Comparison of ENCODE assay signal across 8 cellular contexts in the genomic region with DNA sequence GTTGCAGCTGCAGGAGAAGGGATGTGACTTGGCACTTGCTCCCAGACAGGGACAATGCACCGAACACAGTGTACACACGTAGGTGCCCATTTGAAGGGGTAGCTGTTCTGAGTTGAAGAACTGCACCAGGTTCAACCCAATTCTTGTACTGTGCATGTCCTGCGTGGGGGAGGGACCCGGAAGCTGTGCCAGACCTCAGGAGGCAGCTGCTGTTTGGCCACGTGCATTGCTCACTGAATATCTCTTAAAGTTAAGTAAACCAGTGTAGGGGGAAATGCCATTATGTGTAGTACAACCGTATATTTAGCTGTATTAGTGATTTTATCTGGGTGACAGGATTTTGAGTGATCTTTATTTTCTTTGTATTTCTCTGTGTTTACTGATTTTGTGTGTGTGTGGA. TPM values are rescaled to one million over a fixed set of nuclear protein-coding genes. Genes with fewer than 3 reads are reported as not detected.
DNase-seq lines count a peak whose midpoint lies in the region; ATAC-seq and TF ChIP-seq lines count a peak whose summit lies in the region.

No MANE protein-coding gene starts in this region.

- peaks cover 8% of the 10 kb centered on the region for H3K27me3 ChIP-seq in hepatocyte

- H3K36me3 ChIP-seq in hepatocyte (replicated peaks; ENCODE audit: insufficient read depth, low read depth), result no peaks in the 10 kb centered on the region

- H3K79me2 ChIP-seq in hepatocyte, result no peaks in the 10 kb centered on the region

- H3K27me3 Mint-ChIP-seq in activated T-cell treated with anti-CD3 and anti-CD28 coated beads, Interleukin-2, amount 50 U/mL, for 4 hours (ENCODE audit: low read depth), result peaks cover 2% of the 10 kb centered on the region
- H3K27me3 Mint-ChIP-seq in activated CD8-positive, alpha-beta T cell treated with anti-CD3 and anti-CD28 coated beads for 36 hours, result no peaks in the 10 kb centered on the region

- H3K9me3 Mint-ChIP-seq in activated T-cell treated with anti-CD3 and anti-CD28 coated beads, Interleukin-2, amount 50 U/mL, for 4 hours, result no peaks in the 10 kb centered on the region
- H3K9me3 Mint-ChIP-seq in activated CD8-positive, alpha-beta T cell treated with anti-CD3 and anti-CD28 coated beads for 36 hours, result no peaks in the 10 kb centered on the region
- H3K9me3 Mint-ChIP-seq in stimulated activated effector memory CD8-positive, alpha-beta T cell treated with anti-CD3 and anti-CD28 coated beads, Interleukin-12 subunit alpha, Interleukin-12 subunit beta, amount 100 ng/mL, for 72 hours, result no peaks in the 10 kb centered on the region

- H3K27ac ChIP-seq in hepatocyte, result peak overlapping the region; percentile 34

- peaks cover 4% of the 10 kb centered on the region for H3K4me1 Mint-ChIP-seq in activated T-cell treated with anti-CD3 and anti-CD28 coated beads, Interleukin-2, amount 50 U/mL, for 4 hours (ENCODE audit: low read depth)
- H3K4me1 Mint-ChIP-seq in activated CD8-positive, alpha-beta T cell treated with anti-CD3 and anti-CD28 coated beads for 36 hours (ENCODE audit: low read depth), result peaks cover 5% of the 10 kb centered on the region
- H3K4me1 Mint-ChIP-seq in stimulated activated effector memory CD8-positive, alpha-beta T cell treated with anti-CD3 and anti-CD28 coated beads, Interleukin-12 subunit alpha, Interleukin-12 subunit beta, amount 100 ng/mL, for 72 hours, result no peaks in the 10 kb centered on the region

- H3K27ac Mint-ChIP-seq in activated CD8-positive, alpha-beta T cell treated with anti-CD3 and anti-CD28 coated beads for 36 hours, result peak overlapping the region; percentile 75
- H3K27ac Mint-ChIP-seq in stimulated activated effector memory CD8-positive, alpha-beta T cell treated with anti-CD3 and anti-CD28 coated beads, Interleukin-12 subunit alpha, Interleukin-12 subunit beta, amount 100 ng/mL, for 72 hours, result no peak overlapping the region

- H4K20me1 ChIP-seq in hepatocyte (ENCODE audit: insufficient read depth, poor library complexity, severe bottlenecking), result no peaks in the 10 kb centered on the region

- no peaks in the 10 kb centered on the region for H3K9me2 ChIP-seq in hepatocyte (replicated peaks; ENCODE audit: insufficient read depth)

- peak overlapping the region; percentile 23 for H3K4me3 ChIP-seq in hepatocyte

- no peak for ATAC-seq in activated T-cell treated with anti-CD3 and anti-CD28 coated beads, Interleukin-2, amount 50 U/mL, for 4 hours
- peak; percentile 47 for ATAC-seq in activated CD8-positive, alpha-beta T cell treated with anti-CD3 and anti-CD28 coated beads for 36 hours
- ATAC-seq in stimulated activated effector memory CD8-positive, alpha-beta T cell treated with anti-CD3 and anti-CD28 coated beads, Interleukin-12 subunit alpha, Interleukin-12 subunit beta, amount 100 ng/mL, for 72 hours, result peak; percentile 63

- CTCF ChIA-PET in activated CD8-positive, alpha-beta T cell treated with anti-CD3 and anti-CD28 coated beads for 36 hours (lab: Charles Lee), result interaction anchor here (0.8 to 5.2 kb wide), 11 partner anchors 8 to 200 kb away, joined by 3 to 63 read pairs (median 5); partner anchors contain the start of gene REPS2

- intact Hi-C loops in activated CD8-positive, alpha-beta T cell treated with anti-CD3 and anti-CD28 coated beads for 36 hours (cut with micrococcal nuclease), result loop anchor here (10.0 kb wide), 1 partner anchor 163 kb away; no protein-coding TSS in a partner anchor

- WGBS in hepatocyte (ENCODE audit: low lambda C conversion rate, missing lambda C conversion rate), result 24% methylated on average over 6 of the region's 6 CpGs

- H2AFZ ChIP-seq in hepatocyte, result peak overlapping the region; percentile 80

- POLR2A ChIA-PET in activated CD8-positive, alpha-beta T cell treated with anti-CD3 and anti-CD28 coated beads for 36 hours (lab: Charles Lee), result interaction anchor here (1.2 to 1.7 kb wide), 4 partner anchors 9 to 65 kb away, joined by 3 to 7 read pairs (median 6); partner anchors contain the start of gene REPS2

- no peak for TF ChIP-seq CTCF in activated CD8-positive, alpha-beta T cell treated with anti-CD3 and anti-CD28 coated beads for 36 hours (IDR thresholded peaks at IDR 0.05)
- TF ChIP-seq CTCF in hepatocyte (IDR thresholded peaks at IDR 0.05; ENCODE audit: poor library complexity), result no peak

- peak overlapping the region; percentile 79 for H3K4me2 ChIP-seq in hepatocyte

- no peaks in the 10 kb centered on the region for H3K4me1 ChIP-seq in hepatocyte (ENCODE audit: insufficient read depth)

- H3K9me3 ChIP-seq in hepatocyte (ENCODE audit: low read depth), result no peaks in the 10 kb centered on the region

- no peaks in the 10 kb centered on the region for H3K36me3 Mint-ChIP-seq in activated T-cell treated with anti-CD3 and anti-CD28 coated beads, Interleukin-2, amount 50 U/mL, for 4 hours (ENCODE audit: insufficient read depth)
- no peaks in the 10 kb centered on the region for H3K36me3 Mint-ChIP-seq in activated CD8-positive, alpha-beta T cell treated with anti-CD3 and anti-CD28 coated beads for 36 hours (ENCODE audit: low read depth)
- H3K36me3 Mint-ChIP-seq in stimulated activated effector memory CD8-positive, alpha-beta T cell treated with anti-CD3 and anti-CD28 coated beads, Interleukin-12 subunit alpha, Interleukin-12 subunit beta, amount 100 ng/mL, for 72 hours, result no peaks in the 10 kb centered on the region

- no peak for DNase-seq in activated T-cell treated with anti-CD3 and anti-CD28 coated beads, Interleukin-2, amount 50 U/mL, for 4 hours
- DNase-seq in activated T-cell treated with anti-CD3 and anti-CD28 coated beads, Interleukin-2, amount 50 U/mL, for 48 hours, result no peak
- DNase-seq in LoVo (ENCODE audit: low spot score), result peak; percentile 1
- DNase-seq in activated CD8-positive, alpha-beta T cell treated with anti-CD3 and anti-CD28 coated beads for 36 hours, result peak; percentile 54
- DNase-seq in hepatocyte (ENCODE audit: low spot score), result peak; percentile 47
- DNase-seq in stimulated activated effector memory CD8-positive, alpha-beta T cell treated with anti-CD3 and anti-CD28 coated beads, Interleukin-12 subunit alpha, Interleukin-12 subunit beta, amount 100 ng/mL, for 72 hours (ENCODE audit: low spot score in 2 of 2), result no peak
- DNase-seq in SW 1271 (lab: John Stamatoyannopoulos, UW), result no peak
- no peak for DNase-seq in NCI-H446 (lab: John Stamatoyannopoulos, UW)

- peak overlapping the region; percentile 73 for H3K4me3 Mint-ChIP-seq in activated T-cell treated with anti-CD3 and anti-CD28 coated beads, Interleukin-2, amount 50 U/mL, for 4 hours
- peak overlapping the region; percentile 72 for H3K4me3 Mint-ChIP-seq in activated CD8-positive, alpha-beta T cell treated with anti-CD3 and anti-CD28 coated beads for 36 hours
- peak overlapping the region; percentile 71 for H3K4me3 Mint-ChIP-seq in stimulated activated effector memory CD8-positive, alpha-beta T cell treated with anti-CD3 and anti-CD28 coated beads, Interleukin-12 subunit alpha, Interleukin-12 subunit beta, amount 100 ng/mL, for 72 hours

RNA-seq across cellular contexts. Expression of gene RBBP7, which starts 12.0 kb away (rescaled TPM):
- total RNA-seq in activated T-cell treated with anti-CD3 and anti-CD28 coated beads, Interleukin-2, amount 50 U/mL, for 4 hours, result 100 to 1,000 TPM in 2 of 3 donors, 10 to 100 TPM in 1; 94.4 to 119 (median 115) TPM
- 100 to 1,000 TPM; 197 to 201 TPM for total RNA-seq in activated CD8-positive, alpha-beta T cell treated with anti-CD3 and anti-CD28 coated beads for 36 hours
- total RNA-seq in hepatocyte, result 170 and 185 TPM in 2 replicates
- polyA plus RNA-seq in hepatocyte, result 260 and 263 TPM in 2 replicates

Comparison
In these comparisons a context has a peak if more than half of its experiments do, and no peak if none do; other contexts are left out.
1. ATAC-seq: peak in activated CD8-positive, alpha-beta T cell treated with anti-CD3 and anti-CD28 coated beads for 36 hours (single experiment) and stimulated activated effector memory CD8-positive, alpha-beta T cell treated with anti-CD3 and anti-CD28 coated beads, Interleukin-12 subunit alpha, Interleukin-12 subunit beta, amount 100 ng/mL, for 72 hours (single experiment); none in activated T-cell treated with anti-CD3 and anti-CD28 coated beads, Interleukin-2, amount 50 U/mL, for 4 hours (0 of 2).
2. DNase-seq: peak in LoVo (single experiment), activated CD8-positive, alpha-beta T cell treated with anti-CD3 and anti-CD28 coated beads for 36 hours (single experiment) and hepatocyte (single experiment); none in activated T-cell treated with anti-CD3 and anti-CD28 coated beads, Interleukin-2, amount 50 U/mL, for 4 hours (single experiment), activated T-cell treated with anti-CD3 and anti-CD28 coated beads, Interleukin-2, amount 50 U/mL, for 48 hours (0 of 2), stimulated activated effector memory CD8-positive, alpha-beta T cell treated with anti-CD3 and anti-CD28 coated beads, Interleukin-12 subunit alpha, Interleukin-12 subunit beta, amount 100 ng/mL, for 72 hours (0 of 2), SW 1271 (0 of 2) and NCI-H446 (0 of 2).
3. Peak in every context shown above with its lines, with median percentiles within 50 percentile points of each other: H3K4me3 Mint-ChIP-seq.